In genomic region chr20:33685328-33686007, GRCh38 we compare ENCODE assay signal across 8 cellular contexts. TPM values are rescaled to one million over a fixed set of nuclear protein-coding genes. Genes with fewer than 3 reads are reported as not detected.
DNase-seq lines count a peak whose midpoint lies in the region; ATAC-seq and TF ChIP-seq lines count a peak whose summit lies in the region.

No MANE protein-coding gene starts in this region.

- H3K9me3 Mint-ChIP-seq in activated CD4-positive, alpha-beta T cell treated with anti-CD3 and anti-CD28 coated beads for 36 hours (ENCODE audit: low read depth): no peaks in the 10 kb centered on the region
- no peaks in the 10 kb centered on the region; the same call in 2 of the 3 replicates for H3K9me3 Mint-ChIP-seq in GM23338
- H3K9me3 Mint-ChIP-seq in effector memory CD8-positive, alpha-beta T cell: no peaks in the 10 kb centered on the region

- H2AFZ ChIP-seq in GM23338: no peak overlapping the region

- CTCF ChIA-PET in activated CD4-positive, alpha-beta T cell treated with anti-CD3 and anti-CD28 coated beads for 36 hours (lab: Charles Lee): interaction anchor here (0.7 to 9.1 kb wide), 4 partner anchors 18 to 47 kb away, joined by 3 to 91 read pairs (median 6); partner anchors contain the start of genes ACTL10 and PXMP4

- no peaks in the 10 kb centered on the region for H3K27me3 Mint-ChIP-seq in activated CD4-positive, alpha-beta T cell treated with anti-CD3 and anti-CD28 coated beads for 36 hours
- H3K27me3 Mint-ChIP-seq in GM23338 (ENCODE audit: insufficient read depth, low read depth, poor library complexity): peaks cover 11% of the 10 kb centered on the region
- H3K27me3 Mint-ChIP-seq in T-helper 17 cell: no peaks in the 10 kb centered on the region
- no peaks in the 10 kb centered on the region for H3K27me3 Mint-ChIP-seq in effector memory CD8-positive, alpha-beta T cell

- H4K20me1 ChIP-seq in GM23338 (replicated peaks; ENCODE audit: insufficient read depth): peaks cover 25% of the 10 kb centered on the region; the same call in 1 of the 2 replicates

- H3K27ac Mint-ChIP-seq in activated CD4-positive, alpha-beta T cell treated with anti-CD3 and anti-CD28 coated beads for 36 hours: peak overlapping the region; percentile 83
- H3K27ac Mint-ChIP-seq in GM23338 (peak overlapping the region; percentile 90), T-helper 17 cell (no peak overlapping the region)
- peak overlapping the region in 1 of 2 donors; percentile 51 for H3K27ac Mint-ChIP-seq in effector memory CD8-positive, alpha-beta T cell

- H3K4me1 Mint-ChIP-seq in activated CD4-positive, alpha-beta T cell treated with anti-CD3 and anti-CD28 coated beads for 36 hours: peaks cover 80% of the 10 kb centered on the region
- peaks cover 26% of the 10 kb centered on the region for H3K4me1 Mint-ChIP-seq in GM23338
- peaks cover 32% of the 10 kb centered on the region for H3K4me1 Mint-ChIP-seq in T-helper 17 cell
- H3K4me1 Mint-ChIP-seq in effector memory CD8-positive, alpha-beta T cell (ENCODE audit: low read depth in 2 of 2): peaks cover 15 to 24% of the 10 kb centered on the region in 2 donors

- no peak overlapping the region for H3K27ac ChIP-seq in GM23338 (ENCODE audit: low read depth)
- no peak overlapping the region for H3K27ac ChIP-seq in neutrophil

- H3K36me3 Mint-ChIP-seq in activated CD4-positive, alpha-beta T cell treated with anti-CD3 and anti-CD28 coated beads for 36 hours (ENCODE audit: low read depth): peaks cover 22% of the 10 kb centered on the region
- 0 out of 3 replicates have a peak, but pooled peaks cover 2% of the 10 kb centered on the region for H3K36me3 Mint-ChIP-seq in GM23338 (ENCODE audit: low read depth)
- H3K36me3 Mint-ChIP-seq in T-helper 17 cell (ENCODE audit: low read depth): no peaks in the 10 kb centered on the region
- peaks cover 9% of the 10 kb centered on the region for H3K36me3 Mint-ChIP-seq in effector memory CD8-positive, alpha-beta T cell (ENCODE audit: insufficient read depth)

- H3K36me3 ChIP-seq in GM23338 (ENCODE audit: insufficient read depth) (no peaks in the 10 kb centered on the region), neutrophil (no peaks in the 10 kb centered on the region)

- no peaks in the 10 kb centered on the region for H3K9me2 ChIP-seq in GM23338 (ENCODE audit: insufficient read depth)

- DNase-seq in activated CD4-positive, alpha-beta T cell treated with anti-CD3 and anti-CD28 coated beads for 36 hours: peak; percentile 87
- no peak for DNase-seq in activated CD4-positive, alpha-beta T cell treated with anti-CD3 and anti-CD28 coated beads for 4 hours
- DNase-seq in GM23338 (ENCODE audit: low spot score): peak; percentile 64
- peak; percentile 61 for DNase-seq in LHCN-M2 (ENCODE audit: low read depth)
- peak in 2 of 3 donors; percentile 39 to 51 for DNase-seq in T-helper 17 cell
- DNase-seq in effector memory CD8-positive, alpha-beta T cell: no peak
- no peak for DNase-seq in sciatic nerve (ENCODE audit: low spot score)

- 0 out of 2 replicates have a peak, but pooled peaks cover 2% of the 10 kb centered on the region for H3F3A ChIP-seq in GM23338 (replicated peaks; ENCODE audit: low read depth)

- H3K9me3 ChIP-seq in T-helper 17 cell (ENCODE audit: control insufficient read depth, low read length, poor library complexity, severe bottlenecking) (no peaks in the 10 kb centered on the region), neutrophil (no peaks in the 10 kb centered on the region)

- H3K79me2 ChIP-seq in GM23338 (replicated peaks; ENCODE audit: insufficient read depth): peaks cover 39% of the 10 kb centered on the region

- peak; percentile 58 for ATAC-seq in activated CD4-positive, alpha-beta T cell treated with anti-CD3 and anti-CD28 coated beads for 36 hours
- ATAC-seq in GM23338: peak; percentile 23
- ATAC-seq in T-helper 17 cell: peak; percentile 26
- peak; percentile 25 for ATAC-seq in effector memory CD8-positive, alpha-beta T cell (replicated peaks)
- no peak for ATAC-seq in sciatic nerve

- peak overlapping the region; percentile 95 for H3K4me3 Mint-ChIP-seq in activated CD4-positive, alpha-beta T cell treated with anti-CD3 and anti-CD28 coated beads for 36 hours
- H3K4me3 Mint-ChIP-seq in GM23338 (peak overlapping the region; percentile 88), T-helper 17 cell (peak overlapping the region; percentile 78)
- H3K4me3 Mint-ChIP-seq in effector memory CD8-positive, alpha-beta T cell: peak overlapping the region; percentile 63 to 70

- H3K4me3 ChIP-seq in GM23338 (peak overlapping the region; percentile 88), neutrophil (ENCODE audit: low read depth in 1 of 2, low read length in 1 of 2) (peak overlapping the region; percentile 41 to 59)

- intact Hi-C loops in activated CD4-positive, alpha-beta T cell treated with anti-CD3 and anti-CD28 coated beads for 36 hours (cut with DNase I, micrococcal nuclease): loop anchor here (1.0 to 5.0 kb wide), 13 partner anchors 11 to 1857 kb away; partner anchors contain the start of genes PXMP4 (in 2 of the 2), ACTL10 (in 1 of the 2), CBFA2T2 (in 1 of the 2) and CHMP4B (in 1 of the 2)
- intact Hi-C loops in sciatic nerve (cut with DNase I): loop anchor here (10.0 kb wide), 1 partner anchor 49 kb away; the partner anchor contains the start of gene ZNF341

- POLR2A ChIA-PET in activated CD4-positive, alpha-beta T cell treated with anti-CD3 and anti-CD28 coated beads for 36 hours (lab: Charles Lee): interaction anchor here (0.6 to 1.7 kb wide), 7 partner anchors 19 to 202 kb away, joined by 3 to 5 read pairs (median 3); partner anchors contain the start of genes ACTL10, CHMP4B and PXMP4

- H3K4me1 ChIP-seq in GM23338 (ENCODE audit: insufficient read depth): peaks cover 10% of the 10 kb centered on the region; the same call in 1 of the 2 replicates
- peaks cover 18 to 22% of the 10 kb centered on the region in 2 experiments for H3K4me1 ChIP-seq in neutrophil (ENCODE audit: control insufficient read depth in 1 of 2, insufficient read depth in 1 of 2, low read depth in 1 of 2, low read length in 1 of 2)

- no peaks in the 10 kb centered on the region for H3K27me3 ChIP-seq in GM23338 (ENCODE audit: insufficient read depth)
- H3K27me3 ChIP-seq in neutrophil: no peaks in the 10 kb centered on the region

- H3K4me2 ChIP-seq in GM23338: peak overlapping the region; percentile 98

- TF ChIP-seq CTCF in GM23338 (conservative IDR thresholded peaks at IDR 0.05; ENCODE audit: low read depth in 2 of 2) (no peak), neutrophil (IDR thresholded peaks at IDR 0.05) (no peak)

TF ChIP-seq in GM23338, 12 proteins besides CTCF, POLR2A, EP300 and RAD21 (continues in another document):
- no peak for TF ChIP-seq CREB1 (CRISPR knock-in tag; IDR thresholded peaks at IDR 0.05; ENCODE audit: low read depth)
- no peak for TF ChIP-seq ETS1 (IDR thresholded peaks at IDR 0.05)
- TF ChIP-seq ZNF114 (CRISPR knock-in tag; IDR thresholded peaks at IDR 0.05): no peak
- TF ChIP-seq EZH2 (IDR thresholded peaks at IDR 0.05; ENCODE audit: low read depth, unreplicated experiment): no peak

RNA-seq across cellular contexts. Expression of gene E2F1, which starts 0.7 kb away (rescaled TPM):
- 10 to 100 TPM; 45.9 to 50.9 TPM for total RNA-seq in activated CD4-positive, alpha-beta T cell treated with anti-CD3 and anti-CD28 coated beads for 36 hours
- total RNA-seq in GM23338 (2014; rRNA removed; shearing (Covaris generic)): 42.6 and 45.0 TPM in 2 replicates
- 12.1 and 13.9 TPM in 2 replicates for polyA plus RNA-seq in GM23338 (2016; fragmentation: Nextera tagmentation; extraction: Ambion mirVana)
- total RNA-seq in LHCN-M2 (2014; rRNA removed) (56.2 and 64.2 TPM in 2 replicates), T-helper 17 cell (10 to 100 TPM in 1 of 2 donors, 1 to 10 TPM in 1; 2.6 to 11.5 TPM), sciatic nerve (1.4 TPM)
- 32.1 TPM for polyA plus RNA-seq in LHCN-M2 (2012)

RNA-seq across cellular contexts. Expression of gene NECAB3, which starts 11.2 kb away (rescaled TPM):
- 10 to 100 TPM; 12.2 to 13.3 TPM for total RNA-seq in activated CD4-positive, alpha-beta T cell treated with anti-CD3 and anti-CD28 coated beads for 36 hours
- 28.4 TPM in 2 replicates for total RNA-seq in GM23338 (2014; rRNA removed; shearing (Covaris generic))
- 8.5 and 13.4 TPM in 2 replicates for polyA plus RNA-seq in GM23338 (2016; fragmentation: Nextera tagmentation; extraction: Ambion mirVana)
- total RNA-seq in LHCN-M2 (2014; rRNA removed) (43.4 and 47.5 TPM in 2 replicates), T-helper 17 cell (10 to 100 TPM; 10.2 to 12.2 TPM), sciatic nerve (24.1 TPM)
- 19.7 TPM for polyA plus RNA-seq in LHCN-M2 (2012)

RNA-seq across cellular contexts. Expression of gene ACTL10, which starts 18.7 kb away (rescaled TPM):
- total RNA-seq in activated CD4-positive, alpha-beta T cell treated with anti-CD3 and anti-CD28 coated beads for 36 hours: 1 to 10 TPM in 1 of 2 experiments, under 1 TPM in 1; 0.91 to 1.7 TPM
- total RNA-seq in GM23338 (2014; rRNA removed; shearing (Covaris generic)): 0.08 and 1.9 TPM in 2 replicates
- polyA plus RNA-seq in GM23338 (2016; fragmentation: Nextera tagmentation; extraction: Ambion mirVana): 0.66 and 0.71 TPM in 2 replicates
- total RNA-seq in LHCN-M2 (2014; rRNA removed) (0.11 and 0.96 TPM in 2 replicates), T-helper 17 cell (1 to 10 TPM in 1 of 2 donors, under 1 TPM in 1; 0.89 to 1.2 TPM), sciatic nerve (0.71 TPM)
- polyA plus RNA-seq in LHCN-M2 (2012): 0.18 TPM

RNA-seq across cellular contexts. Expression of gene C20orf144, which starts 23.3 kb away (rescaled TPM):
- total RNA-seq in activated CD4-positive, alpha-beta T cell treated with anti-CD3 and anti-CD28 coated beads for 36 hours: under 1 TPM; 0.16 to 0.27 TPM
- 0.66 TPM in 1 of 2 replicates, not detected in the other for total RNA-seq in GM23338 (2014; rRNA removed; shearing (Covaris generic))
- polyA plus RNA-seq in GM23338 (2016; fragmentation: Nextera tagmentation; extraction: Ambion mirVana): 0.10 and 0.26 TPM in 2 replicates
- total RNA-seq in LHCN-M2 (2014; rRNA removed) (0.06 and 0.11 TPM in 2 replicates), T-helper 17 cell (under 1 TPM; 0.13 to 0.45 TPM), sciatic nerve (not detected)
- 0.21 TPM for polyA plus RNA-seq in LHCN-M2 (2012)

RNA-seq across cellular contexts. Expression of gene PXMP4, which starts 34.6 kb away (rescaled TPM):
- 10 to 100 TPM in 1 of 2 experiments, 1 to 10 TPM in 1; 8.8 to 10.2 TPM for total RNA-seq in activated CD4-positive, alpha-beta T cell treated with anti-CD3 and anti-CD28 coated beads for 36 hours
- 0.39 and 1.2 TPM in 2 replicates for total RNA-seq in GM23338 (2014; rRNA removed; shearing (Covaris generic))
- 2.7 and 3.5 TPM in 2 replicates for polyA plus RNA-seq in GM23338 (2016; fragmentation: Nextera tagmentation; extraction: Ambion mirVana)
- 5.5 and 6.7 TPM in 2 replicates for total RNA-seq in LHCN-M2 (2014; rRNA removed)
- polyA plus RNA-seq in LHCN-M2 (2012): 6.8 TPM
- 1 to 10 TPM; 3.7 to 4.0 TPM for total RNA-seq in T-helper 17 cell
- 9.3 TPM for total RNA-seq in sciatic nerve

Comparison
In these comparisons a context has a peak if more than half of its experiments do, and no peak if none do; other contexts are left out.
1. DNase-seq: peak in activated CD4-positive, alpha-beta T cell treated with anti-CD3 and anti-CD28 coated beads for 36 hours (single experiment), GM23338 (single experiment), LHCN-M2 (single experiment) and T-helper 17 cell (2 of 3); none in activated CD4-positive, alpha-beta T cell treated with anti-CD3 and anti-CD28 coated beads for 4 hours (0 of 2), effector memory CD8-positive, alpha-beta T cell (0 of 3) and sciatic nerve (single experiment).
2. Peak in every context shown above with its lines, with median percentiles within 50 percentile points of each other: H3K4me3 Mint-ChIP-seq.